In genomic region chr22:47918276-47918928, GRCh38 we compare ENCODE assay signal across 11 cellular contexts.
DNase-seq lines count a peak whose midpoint lies in the region; TF ChIP-seq lines count a peak whose summit lies in the region.
"Had no signal": no experiment of that assay in that cellular context is flagged by ENCODE, and none has a peak within 500 bp of the region (broad histone marks: within the 10 kb centered on the region; RNA-seq: fewer than 3 reads in every experiment).

No MANE protein-coding gene starts in this region.

- H3K4me3 ChIP-seq in Peyer's patch (no peak overlapping the region), stomach (no peak overlapping the region)
- H3K4me3 ChIP-seq: SJSA1 had no signal

- no peak overlapping the region for H3K27ac Mint-ChIP-seq in activated T-helper 1 cell treated with anti-CD3 and anti-CD28 coated beads, Interleukin-12 subunit alpha, Interleukin-12 subunit beta, Interleukin-2, Interleukin-4 antibody, amounts not matched to agents 30 ng/mL and 10 ng/mL and 1 ng/mL, durations not matched to agents 14 hours and 24 hours and 36 hours
- H3K27ac Mint-ChIP-seq in brain: peak overlapping the region; percentile 72 to 97 (median 89)

- no peaks in the 10 kb centered on the region for H3K9me3 Mint-ChIP-seq in activated T-helper 1 cell treated with anti-CD3 and anti-CD28 coated beads, Interleukin-12 subunit alpha, Interleukin-12 subunit beta, Interleukin-2, Interleukin-4 antibody, amounts not matched to agents 30 ng/mL and 10 ng/mL and 1 ng/mL, durations not matched to agents 14 hours and 24 hours and 36 hours
- peaks cover 0 to 37% (median 2%) of the 10 kb centered on the region in 5 experiments for H3K9me3 Mint-ChIP-seq in brain
- H3K9me3 Mint-ChIP-seq: naive thymus-derived CD8-positive, alpha-beta T cell had no signal

- H3K4me1 ChIP-seq in Peyer's patch: no peaks in the 10 kb centered on the region
- H3K4me1 ChIP-seq in stomach: no peaks in the 10 kb centered on the region
- H3K4me1 ChIP-seq: SJSA1 had no signal

- no peak for TF ChIP-seq EP300 in stomach (IDR thresholded peaks at IDR 0.05)

- TF ChIP-seq CTCF in Peyer's patch (IDR thresholded peaks at IDR 0.05) (no peak), brain (conservative IDR thresholded peaks at IDR 0.05) (no peak), stomach (IDR thresholded peaks at IDR 0.05) (no peak)

- H3K9me3 ChIP-seq in Peyer's patch (no peaks in the 10 kb centered on the region), stomach (peaks cover 0 to 7% (median 0%) of the 10 kb centered on the region in 4 donors)
- H3K9me3 ChIP-seq: SJSA1 had no signal

- H3K36me3 ChIP-seq in Peyer's patch (no peaks in the 10 kb centered on the region), stomach (no peaks in the 10 kb centered on the region)
- H3K36me3 ChIP-seq: SJSA1 had no signal

- DNase-seq in activated T-helper 1 cell treated with Interleukin-2 at 50 U/mL for 16 hours (ENCODE audit: low read depth): peak; percentile 17
- no peak for DNase-seq in activated T-helper 1 cell treated with anti-CD3 and anti-CD28 coated beads, Interleukin-12 subunit alpha, Interleukin-12 subunit beta, Interleukin-2, Interleukin-4 antibody, amounts not matched to agents 30 ng/mL and 10 ng/mL and 1 ng/mL, durations not matched to agents 14 hours and 24 hours and 36 hours (ENCODE audit: low spot score)
- DNase-seq in Peyer's patch: peak in 2 of 3 donors; percentile 57 to 63
- DNase-seq in stimulated activated CD8-positive, alpha-beta memory T cell treated with anti-CD3 and anti-CD28 coated beads, Interleukin-7, amount 100 ng/mL, for 24 hours (ENCODE audit: low read depth): peak; percentile 8
- DNase-seq in NOMO-1 treated with dmso at 0.1 percent for 144 hours (lab: John Stamatoyannopoulos, UW; ENCODE audit: unreplicated experiment): no peak
- no peak for DNase-seq in stomach
- no peak for DNase-seq in NCI-H1048 (lab: John Stamatoyannopoulos, UW)
- DNase-seq: GDM1 had no signal

- no peak overlapping the region for H3K27ac ChIP-seq in Peyer's patch
- no peak overlapping the region for H3K27ac ChIP-seq in stomach
- H3K27ac ChIP-seq: SJSA1 had no signal

- no peak overlapping the region for H3K4me3 Mint-ChIP-seq in activated T-helper 1 cell treated with anti-CD3 and anti-CD28 coated beads, Interleukin-12 subunit alpha, Interleukin-12 subunit beta, Interleukin-2, Interleukin-4 antibody, amounts not matched to agents 30 ng/mL and 10 ng/mL and 1 ng/mL, durations not matched to agents 14 hours and 24 hours and 36 hours
- peak overlapping the region in 4 of 5 experiments; percentile 25 to 63 (median 36) for H3K4me3 Mint-ChIP-seq in brain

- intact Hi-C loops in activated T-helper 1 cell treated with anti-CD3 and anti-CD28 coated beads, Interleukin-12 subunit alpha, Interleukin-12 subunit beta, Interleukin-2, Interleukin-4 antibody, amounts not matched to agents 30 ng/mL and 10 ng/mL and 1 ng/mL, durations not matched to agents 14 hours and 24 hours and 36 hours (cut with micrococcal nuclease): no loop called here
- intact Hi-C loops in stomach (cut with DNase I; ENCODE audit: low total_unique reads): no loop called here

- TF ChIP-seq POLR2A in Peyer's patch (IDR thresholded peaks at IDR 0.05): no peak
- TF ChIP-seq POLR2A in stomach (IDR thresholded peaks at IDR 0.05): no peak

- H3K27me3 ChIP-seq in Peyer's patch: no peaks in the 10 kb centered on the region
- peaks cover 0 to 9% (median 0%) of the 10 kb centered on the region in 3 donors for H3K27me3 ChIP-seq in stomach
- H3K27me3 ChIP-seq: SJSA1 had no signal

- WGBS in stomach, 5 donors: 55 to 72% (median 66%) methylated on average over 15 of the region's 15 CpGs

- peaks cover 8% of the 10 kb centered on the region for H3K27me3 Mint-ChIP-seq in activated T-helper 1 cell treated with anti-CD3 and anti-CD28 coated beads, Interleukin-12 subunit alpha, Interleukin-12 subunit beta, Interleukin-2, Interleukin-4 antibody, amounts not matched to agents 30 ng/mL and 10 ng/mL and 1 ng/mL, durations not matched to agents 14 hours and 24 hours and 36 hours (ENCODE audit: insufficient read depth)
- peaks cover 24% of the 10 kb centered on the region for H3K27me3 Mint-ChIP-seq in brain

- H3K36me3 Mint-ChIP-seq in activated T-helper 1 cell treated with anti-CD3 and anti-CD28 coated beads, Interleukin-12 subunit alpha, Interleukin-12 subunit beta, Interleukin-2, Interleukin-4 antibody, amounts not matched to agents 30 ng/mL and 10 ng/mL and 1 ng/mL, durations not matched to agents 14 hours and 24 hours and 36 hours (ENCODE audit: low read depth): no peaks in the 10 kb centered on the region
- no peaks in the 10 kb centered on the region for H3K36me3 Mint-ChIP-seq in brain
- H3K36me3 Mint-ChIP-seq: naive thymus-derived CD8-positive, alpha-beta T cell had no signal

- H3K4me1 Mint-ChIP-seq in activated T-helper 1 cell treated with anti-CD3 and anti-CD28 coated beads, Interleukin-12 subunit alpha, Interleukin-12 subunit beta, Interleukin-2, Interleukin-4 antibody, amounts not matched to agents 30 ng/mL and 10 ng/mL and 1 ng/mL, durations not matched to agents 14 hours and 24 hours and 36 hours (ENCODE audit: low read depth): no peaks in the 10 kb centered on the region
- H3K4me1 Mint-ChIP-seq in brain: peaks cover 32% of the 10 kb centered on the region

Comparison
In these comparisons a context has a peak if more than half of its experiments do, and no peak if none do; other contexts are left out.
1. DNase-seq: peak in activated T-helper 1 cell treated with Interleukin-2 at 50 U/mL for 16 hours (single experiment), Peyer's patch (2 of 3) and stimulated activated CD8-positive, alpha-beta memory T cell treated with anti-CD3 and anti-CD28 coated beads, Interleukin-7, amount 100 ng/mL, for 24 hours (single experiment); none in activated T-helper 1 cell treated with anti-CD3 and anti-CD28 coated beads, Interleukin-12 subunit alpha, Interleukin-12 subunit beta, Interleukin-2, Interleukin-4 antibody, amounts not matched to agents 30 ng/mL and 10 ng/mL and 1 ng/mL, durations not matched to agents 14 hours and 24 hours and 36 hours (single experiment), NOMO-1 treated with dmso at 0.1 percent for 144 hours (single experiment), stomach (single experiment) and NCI-H1048 (single experiment).